Comparison of ENCODE assay signal across 8 cellular contexts in the genomic region with DNA sequence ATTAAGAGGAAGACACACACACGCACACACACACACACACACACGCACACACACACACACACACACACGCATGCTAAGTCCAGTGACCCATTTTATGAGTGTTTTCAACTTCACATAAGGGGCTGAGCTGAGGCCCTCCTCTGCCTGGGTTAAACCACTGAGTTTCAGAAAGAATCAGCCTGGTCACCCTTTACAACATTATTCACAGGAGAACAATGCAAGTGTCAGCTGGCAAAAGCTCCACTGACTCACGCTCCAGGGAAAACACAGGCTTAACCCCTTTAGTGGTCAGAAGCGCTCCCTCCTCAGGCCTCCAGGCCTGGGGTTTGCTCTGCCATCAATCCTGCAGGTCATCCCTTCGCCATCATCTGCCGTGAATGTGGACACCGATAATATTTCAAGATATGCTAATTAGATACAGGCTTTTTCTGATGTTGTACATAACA. TPM values are rescaled to one million over a fixed set of nuclear protein-coding genes. Genes with fewer than 3 reads are reported as not detected.
DNase-seq lines count a peak whose midpoint lies in the region; ATAC-seq and TF ChIP-seq lines count a peak whose summit lies in the region.

No MANE protein-coding gene starts in this region.

- 74 to 85% (median 81%) methylated on average over 8 of the region's 8 CpGs for WGBS in spleen, 5 donors

- peak; percentile 39 for TF ChIP-seq CTCF in chondrocyte (IDR thresholded peaks at IDR 0.05)
- no peak for TF ChIP-seq CTCF in spleen (IDR thresholded peaks at IDR 0.05 in 8 of 11, conservative IDR thresholded peaks at IDR 0.05 in 3 of 11)

- H3K27ac ChIP-seq in substantia nigra (ENCODE audit: low read depth, low read length, poor library complexity, severe bottlenecking) (peak overlapping the region; percentile 95), spleen (no peak overlapping the region)

- H3K4me3 ChIP-seq in spleen = no peak overlapping the region

- intact Hi-C loops in spleen (cut with DNase I; ENCODE audit: low total_unique reads) = no loop called here

- TF ChIP-seq POLR2A in spleen (IDR thresholded peaks at IDR 0.05) = no peak

- H3K9me3 Mint-ChIP-seq in chondrocyte (ENCODE audit: low read depth) = no peaks in the 10 kb centered on the region

- no peaks in the 10 kb centered on the region for H3K27me3 ChIP-seq in spleen (replicated peaks in 1 of 7)

- H3K4me1 ChIP-seq in spleen = peaks cover 0 to 7% (median 0%) of the 10 kb centered on the region in 6 donors

- DNase-seq in HK-2 (ENCODE audit: unreplicated experiment) = peak; percentile 77
- no peak for DNase-seq in chondrocyte (ENCODE audit: low spot score)
- peak; percentile 73 for DNase-seq in left kidney (ENCODE audit: low read depth, low spot score)
- DNase-seq in substantia nigra (lab: John Stamatoyannopoulos, UW) = peak in 40 of 49 donors; percentile 13 to 80 (median 50)
- DNase-seq in spleen = no peak
- DNase-seq in effector CD4-positive, alpha-beta T cell = no peak

- H3K27me3 Mint-ChIP-seq in chondrocyte (ENCODE audit: low read depth) = no peaks in the 10 kb centered on the region

- peaks cover 33% of the 10 kb centered on the region for H3K4me1 Mint-ChIP-seq in chondrocyte (ENCODE audit: low read depth)

- peaks cover 29% of the 10 kb centered on the region for H3K36me3 Mint-ChIP-seq in chondrocyte (ENCODE audit: low read depth)

- H3K4me3 Mint-ChIP-seq in chondrocyte (ENCODE audit: unreplicated experiment) = no peak overlapping the region

- ATAC-seq in HG02973 (IDR thresholded peaks at IDR 0.05; ENCODE audit: unreplicated experiment) (no peak), GM18868 (IDR thresholded peaks at IDR 0.05; ENCODE audit: unreplicated experiment) (no peak)

- peak overlapping the region; percentile 82 for H3K27ac Mint-ChIP-seq in chondrocyte (ENCODE audit: unreplicated experiment)

- no peaks in the 10 kb centered on the region for H3K9me3 ChIP-seq in spleen

- peaks cover 0 to 97% (median 46%) of the 10 kb centered on the region in 6 donors for H3K36me3 ChIP-seq in spleen

RNA-seq across cellular contexts. Expression of gene ACOX3, which starts 46.9 kb away (rescaled TPM):
- 34.8 to 51.6 TPM (median 44.0 TPM) in 3 replicates for total RNA-seq in chondrocyte
- 10 to 100 TPM; 16.1 to 26.5 (median 21.7) TPM for total RNA-seq in spleen
- polyA plus RNA-seq in spleen = 10 to 100 TPM; 11.3 to 16.1 (median 15.0) TPM

RNA-seq across cellular contexts. Expression of gene TRMT44, which starts 47.0 kb away (rescaled TPM):
- 12.4 to 18.0 TPM (median 15.6 TPM) in 3 replicates for total RNA-seq in chondrocyte
- 10 to 100 TPM; 18.9 to 28.3 (median 25.2) TPM for total RNA-seq in spleen
- polyA plus RNA-seq in spleen = 1 to 10 TPM; 5.7 to 8.0 (median 5.9) TPM

Comparison
In these comparisons a context has a peak if more than half of its experiments do, and no peak if none do; other contexts are left out.
1. DNase-seq: peak in HK-2 (single experiment), left kidney (single experiment) and substantia nigra (40 of 49); none in chondrocyte (single experiment), spleen (single experiment) and effector CD4-positive, alpha-beta T cell (single experiment).